ENCODE assay signal across 24 cellular contexts in genomic region chr1:3242408-3243270, GRCh38.
"Had no signal": no experiment of that assay in that cellular context is flagged by ENCODE, and none has a peak within 500 bp of the region (broad histone marks: within the 10 kb centered on the region; RNA-seq: fewer than 3 reads in every experiment).

No MANE protein-coding gene starts in this region.

- H3K4me1 ChIP-seq: left lung, prostate gland, testis had no signal

- DNase-seq: dermis blood vessel endothelial cell; effector memory CD4-positive, alpha-beta T cell; foreskin melanocyte; glutamatergic neuron; heart right ventricle; hippocampal formation; left cardiac atrium; mesenchymal stem cell; mucosa of descending colon; naive B cell; nucleus accumbens; sigmoid colon; stimulated activated CD4-positive, alpha-beta T cell treated with anti-CD3 and anti-CD28 coated beads, Interleukin-2, amount 100 ng/mL, for 24 hours; stimulated activated CD4-positive, alpha-beta T cell treated with anti-CD3 and anti-CD28 coated beads, Interleukin-4, amount 100 ng/mL, for 24 hours; stimulated activated naive CD4-positive, alpha-beta T cell treated with Interleukin-2 at 50 U/mL for 16 hours; substantia nigra; testis; trophoblast cell had no signal

- H3K9me3 ChIP-seq: left lung, mucosa of descending colon, prostate gland, testis had no signal

- ATAC-seq: heart right ventricle; left cardiac atrium; left lung; mucosa of descending colon; right cardiac atrium; stimulated activated effector memory CD8-positive, alpha-beta T cell treated with anti-CD3 and anti-CD28 coated beads, Interleukin-12 subunit alpha, Interleukin-12 subunit beta, amount 100 ng/mL, for 72 hours had no signal

- H3K27ac ChIP-seq: coronary artery, esophagus muscularis mucosa, heart right ventricle, left lung, prostate gland, sigmoid colon, testis had no signal

- H3K36me3 ChIP-seq: esophagus muscularis mucosa, heart right ventricle, left lung, prostate gland, sigmoid colon had no signal

- H3K4me3 ChIP-seq: coronary artery, esophagus muscularis mucosa, heart right ventricle, left lung, mucosa of descending colon, prostate gland, sigmoid colon, testis had no signal

- H3K27me3 ChIP-seq: testis had no signal
